8 cellular contexts compared by ENCODE assay signal in the genomic region with DNA sequence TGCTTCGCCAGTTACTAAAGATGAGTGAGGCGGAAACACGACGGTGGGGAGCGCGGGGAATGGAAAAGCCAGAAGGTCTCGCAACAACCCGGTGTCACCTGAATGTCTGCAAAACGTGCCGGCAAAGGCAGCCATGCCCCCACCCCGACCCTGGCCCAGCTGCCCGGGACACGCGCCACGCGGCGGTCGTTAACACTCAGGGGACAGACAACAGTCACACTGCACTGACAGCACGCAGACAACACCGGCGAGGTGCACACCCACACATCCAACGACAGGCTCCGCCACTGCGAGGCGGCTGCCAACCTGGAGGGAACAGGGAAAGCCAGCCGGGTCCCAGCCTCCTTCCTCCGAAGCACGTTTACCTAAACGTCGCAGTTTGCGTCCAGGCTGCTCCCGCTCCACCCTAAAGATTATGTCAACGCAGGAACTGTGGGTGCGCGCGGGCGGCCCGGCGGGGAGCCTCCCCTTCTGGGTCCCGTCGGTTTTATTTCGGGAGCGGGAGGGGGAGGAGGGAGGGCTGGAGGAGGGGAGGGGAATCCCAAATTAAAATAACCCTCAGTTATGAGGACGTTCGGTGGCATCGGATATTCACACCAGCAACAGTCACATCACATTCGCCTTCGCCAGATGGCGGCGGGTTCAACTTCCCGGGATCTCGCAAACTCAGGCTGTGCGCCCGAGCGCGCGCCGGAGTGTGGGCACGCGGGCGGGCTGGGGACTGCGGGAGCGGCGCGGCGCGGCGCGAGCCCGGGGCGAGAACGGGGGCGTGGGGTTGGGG. TPM values are rescaled to one million over a fixed set of nuclear protein-coding genes. Genes with fewer than 3 reads are reported as not detected.
A peak's percentile ranks its signal among the peaks of the same experiment; 100 is the strongest.
DNase-seq lines count a peak whose midpoint lies in the region; ATAC-seq and TF ChIP-seq lines count a peak whose summit lies in the region.

No MANE protein-coding gene starts in this region.

- H3K9me3 Mint-ChIP-seq in activated T-helper 1 cell treated with anti-CD3 and anti-CD28 coated beads, Interleukin-12 subunit alpha, Interleukin-12 subunit beta, Interleukin-2, Interleukin-4 antibody, amounts not matched to agents 30 ng/mL and 10 ng/mL and 1 ng/mL, durations not matched to agents 14 hours and 24 hours and 36 hours: no peaks in the 10 kb centered on the region
- H3K9me3 Mint-ChIP-seq in neural progenitor cell: no peaks in the 10 kb centered on the region

- H3K4me1 ChIP-seq in ACC112 (ENCODE audit: control insufficient read depth, insufficient read depth, low read length, unreplicated experiment): peaks cover 32% of the 10 kb centered on the region
- peaks cover 23% of the 10 kb centered on the region for H3K4me1 ChIP-seq in OCI-LY1 (ENCODE audit: insufficient read depth, low read length, severe bottlenecking)
- H3K4me1 ChIP-seq in neural progenitor cell: peaks cover 36% of the 10 kb centered on the region
- H3K4me1 ChIP-seq in urinary bladder (ENCODE audit: insufficient read depth): no peaks in the 10 kb centered on the region

- H3K4me1 Mint-ChIP-seq in activated T-helper 1 cell treated with anti-CD3 and anti-CD28 coated beads, Interleukin-12 subunit alpha, Interleukin-12 subunit beta, Interleukin-2, Interleukin-4 antibody, amounts not matched to agents 30 ng/mL and 10 ng/mL and 1 ng/mL, durations not matched to agents 14 hours and 24 hours and 36 hours (ENCODE audit: low read depth): peaks cover 51% of the 10 kb centered on the region
- H3K4me1 Mint-ChIP-seq in neural progenitor cell: peaks cover 46% of the 10 kb centered on the region

- H3K4me2 ChIP-seq in OCI-LY1 (ENCODE audit: low read length) (peak overlapping the region; percentile 94), neural progenitor cell (peak overlapping the region; percentile 100)

- H3K4me3 Mint-ChIP-seq in activated T-helper 1 cell treated with anti-CD3 and anti-CD28 coated beads, Interleukin-12 subunit alpha, Interleukin-12 subunit beta, Interleukin-2, Interleukin-4 antibody, amounts not matched to agents 30 ng/mL and 10 ng/mL and 1 ng/mL, durations not matched to agents 14 hours and 24 hours and 36 hours: peak overlapping the region; percentile 93
- peak overlapping the region; percentile 95 for H3K4me3 Mint-ChIP-seq in neural progenitor cell

- ATAC-seq in GM18907 (IDR thresholded peaks at IDR 0.05; ENCODE audit: unreplicated experiment) (peak; percentile 14), HG03280 (IDR thresholded peaks at IDR 0.05; ENCODE audit: unreplicated experiment) (peak; percentile 4)

- H2AFZ ChIP-seq in ACC112 (ENCODE audit: low read length, unreplicated experiment) (peak overlapping the region; percentile 48), OCI-LY1 (ENCODE audit: low read length) (no peak overlapping the region), neural progenitor cell (replicated peaks) (peak overlapping the region; percentile 61)

- H3K27ac ChIP-seq in ACC112 (ENCODE audit: low read depth, low read length) (peak overlapping the region; percentile 75), OCI-LY1 (ENCODE audit: low read depth, low read length, poor library complexity, severe bottlenecking) (no peak overlapping the region), neural progenitor cell (no peak overlapping the region), urinary bladder (ENCODE audit: low read depth) (peak overlapping the region; percentile 99)

- H3K27me3 Mint-ChIP-seq in activated T-helper 1 cell treated with anti-CD3 and anti-CD28 coated beads, Interleukin-12 subunit alpha, Interleukin-12 subunit beta, Interleukin-2, Interleukin-4 antibody, amounts not matched to agents 30 ng/mL and 10 ng/mL and 1 ng/mL, durations not matched to agents 14 hours and 24 hours and 36 hours (ENCODE audit: insufficient read depth): peaks cover 37% of the 10 kb centered on the region
- peaks cover 47% of the 10 kb centered on the region for H3K27me3 Mint-ChIP-seq in neural progenitor cell (ENCODE audit: insufficient read depth, low read depth)

- no peaks in the 10 kb centered on the region for H3K27me3 ChIP-seq in ACC112 (ENCODE audit: insufficient read depth, low read length)
- 0 out of 2 replicates have a peak, but pooled peaks cover 5% of the 10 kb centered on the region for H3K27me3 ChIP-seq in OCI-LY1 (ENCODE audit: insufficient read depth, low read length)
- H3K27me3 ChIP-seq in neural progenitor cell: peaks cover 90% of the 10 kb centered on the region

- no peaks in the 10 kb centered on the region for H3K9me2 ChIP-seq in OCI-LY1 (ENCODE audit: low read depth, low read length)

- H4K20me1 ChIP-seq in OCI-LY1 (ENCODE audit: insufficient read depth, low read length): no peaks in the 10 kb centered on the region
- peaks cover 58% of the 10 kb centered on the region for H4K20me1 ChIP-seq in neural progenitor cell (ENCODE audit: low read depth)

- H3K36me3 ChIP-seq in ACC112 (ENCODE audit: insufficient read depth, low read length): no peaks in the 10 kb centered on the region
- H3K36me3 ChIP-seq in OCI-LY1 (ENCODE audit: insufficient read depth, low read length): no peaks in the 10 kb centered on the region
- H3K36me3 ChIP-seq in neural progenitor cell: no peaks in the 10 kb centered on the region
- peaks cover 2% of the 10 kb centered on the region for H3K36me3 ChIP-seq in urinary bladder (ENCODE audit: insufficient read depth)

- peak overlapping the region; percentile 79 for H3K9ac ChIP-seq in OCI-LY1 (ENCODE audit: low read length)
- H3K9ac ChIP-seq in neural progenitor cell: no peak overlapping the region

- peak overlapping the region; percentile 95 for H3K27ac Mint-ChIP-seq in activated T-helper 1 cell treated with anti-CD3 and anti-CD28 coated beads, Interleukin-12 subunit alpha, Interleukin-12 subunit beta, Interleukin-2, Interleukin-4 antibody, amounts not matched to agents 30 ng/mL and 10 ng/mL and 1 ng/mL, durations not matched to agents 14 hours and 24 hours and 36 hours
- peak overlapping the region; percentile 63 for H3K27ac Mint-ChIP-seq in neural progenitor cell

- peak; percentile 30 for DNase-seq in activated T-helper 1 cell treated with anti-CD3 and anti-CD28 coated beads, Interleukin-12 subunit alpha, Interleukin-12 subunit beta, Interleukin-2, Interleukin-4 antibody, amounts not matched to agents 30 ng/mL and 10 ng/mL and 1 ng/mL, durations not matched to agents 14 hours and 24 hours and 36 hours (ENCODE audit: low spot score)
- DNase-seq in fibroblast of gingiva (ENCODE audit: low read depth) (peak; percentile 54), neural progenitor cell (ENCODE audit: low spot score) (peak; percentile 65)

- H3K9me3 ChIP-seq in OCI-LY1 (ENCODE audit: low read length): no peaks in the 10 kb centered on the region
- H3K9me3 ChIP-seq in neural progenitor cell (ENCODE audit: low read depth): no peaks in the 10 kb centered on the region

- H3K79me2 ChIP-seq in ACC112 (ENCODE audit: control insufficient read depth, insufficient read depth, low read length, unreplicated experiment) (peaks cover 59% of the 10 kb centered on the region), OCI-LY1 (ENCODE audit: insufficient read depth, low read length) (no peaks in the 10 kb centered on the region), neural progenitor cell (ENCODE audit: low read depth) (no peaks in the 10 kb centered on the region)

- H3F3A ChIP-seq in OCI-LY1 (ENCODE audit: insufficient read depth, low read length) (no peaks in the 10 kb centered on the region; the same call in 1 of the 2 replicates), neural progenitor cell (ENCODE audit: low read depth) (peaks cover 28% of the 10 kb centered on the region)

- peaks cover 15% of the 10 kb centered on the region for H3K36me3 Mint-ChIP-seq in activated T-helper 1 cell treated with anti-CD3 and anti-CD28 coated beads, Interleukin-12 subunit alpha, Interleukin-12 subunit beta, Interleukin-2, Interleukin-4 antibody, amounts not matched to agents 30 ng/mL and 10 ng/mL and 1 ng/mL, durations not matched to agents 14 hours and 24 hours and 36 hours (ENCODE audit: low read depth)
- no peaks in the 10 kb centered on the region for H3K36me3 Mint-ChIP-seq in neural progenitor cell

- peak overlapping the region; percentile 97 for H3K4me3 ChIP-seq in ACC112 (ENCODE audit: low read depth, low read length)
- H3K4me3 ChIP-seq in OCI-LY1 (ENCODE audit: low read depth, low read length, poor library complexity, severe bottlenecking): peak overlapping the region; percentile 94
- peak overlapping the region; percentile 87 for H3K4me3 ChIP-seq in neural progenitor cell
- peak overlapping the region; percentile 100 for H3K4me3 ChIP-seq in urinary bladder (ENCODE audit: low read depth, low read length)

- intact Hi-C loops in activated T-helper 1 cell treated with anti-CD3 and anti-CD28 coated beads, Interleukin-12 subunit alpha, Interleukin-12 subunit beta, Interleukin-2, Interleukin-4 antibody, amounts not matched to agents 30 ng/mL and 10 ng/mL and 1 ng/mL, durations not matched to agents 14 hours and 24 hours and 36 hours (cut with micrococcal nuclease): loop anchor here (2.0 to 10.0 kb wide), 7 partner anchors 54 to 1859 kb away; a partner anchor contains a TSS

- no peak for TF ChIP-seq CTCF in OCI-LY1 (IDR thresholded peaks at IDR 0.05; ENCODE audit: low read length)
- peak; percentile 16 for TF ChIP-seq CTCF in neural progenitor cell (IDR thresholded peaks at IDR 0.05)

- under 1% methylated on average over 73 of the region's 73 CpGs for WGBS in urinary bladder

RNA-seq across cellular contexts. Expression of a gene that starts 0.7 kb away (rescaled TPM):
- 19.1 and 23.3 TPM in 2 replicates for total RNA-seq in activated T-helper 1 cell treated with anti-CD3 and anti-CD28 coated beads, Interleukin-12 subunit alpha, Interleukin-12 subunit beta, Interleukin-2, Interleukin-4 antibody, amounts not matched to agents 30 ng/mL and 10 ng/mL and 1 ng/mL, durations not matched to agents 14 hours and 24 hours and 36 hours
- total RNA-seq in neural progenitor cell (ENCODE audit: low replicate concordance): 7.5 and 13.0 TPM in 2 replicates
- 20.8 TPM for total RNA-seq in urinary bladder
- polyA plus RNA-seq in urinary bladder: 23.9 TPM

RNA-seq across cellular contexts. Expression of a gene that starts 2.4 kb away (rescaled TPM):
- total RNA-seq in activated T-helper 1 cell treated with anti-CD3 and anti-CD28 coated beads, Interleukin-12 subunit alpha, Interleukin-12 subunit beta, Interleukin-2, Interleukin-4 antibody, amounts not matched to agents 30 ng/mL and 10 ng/mL and 1 ng/mL, durations not matched to agents 14 hours and 24 hours and 36 hours: 12.7 and 13.5 TPM in 2 replicates
- total RNA-seq in neural progenitor cell (ENCODE audit: low replicate concordance): 0.06 and 0.15 TPM in 2 replicates
- 10.3 TPM for total RNA-seq in urinary bladder
- 22.5 TPM for polyA plus RNA-seq in urinary bladder

Comparison
In these comparisons a context has a peak if more than half of its experiments do, and no peak if none do; other contexts are left out.
1. H3K27ac ChIP-seq: peak in ACC112 (single experiment) and urinary bladder (single experiment); none in OCI-LY1 (single experiment) and neural progenitor cell (single experiment).
2. Peak in every context shown above with its lines, with median percentiles within 50 percentile points of each other: H3K4me3 ChIP-seq and DNase-seq.